1 cellular context compared by ENCODE assay signal in the genomic region with DNA sequence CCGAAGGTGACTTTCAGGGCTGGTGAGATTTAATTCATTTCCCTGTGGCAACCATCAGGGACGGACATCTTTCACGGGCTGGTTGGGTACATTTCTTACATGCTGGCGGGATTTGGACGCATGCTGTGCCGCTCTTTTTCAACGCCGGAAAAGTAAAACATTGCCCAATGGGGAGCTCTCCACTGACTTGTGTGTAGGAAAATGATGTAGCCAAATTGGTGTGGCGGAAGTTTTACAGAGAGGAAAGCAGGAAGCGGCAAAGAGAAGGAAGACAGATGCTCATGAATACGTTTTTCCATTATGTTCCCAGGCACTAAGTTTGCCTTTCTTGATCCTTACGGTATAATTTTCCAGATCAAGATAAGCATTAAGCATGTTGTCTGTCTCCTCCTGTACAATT.
TF ChIP-seq lines count a peak whose summit lies in the region.

No MANE protein-coding gene starts in this region.

TF ChIP-seq in GM23338, 12 proteins besides CTCF, POLR2A, EP300 and RAD21 (continued from another document):
- TF ChIP-seq, protein P1, sequence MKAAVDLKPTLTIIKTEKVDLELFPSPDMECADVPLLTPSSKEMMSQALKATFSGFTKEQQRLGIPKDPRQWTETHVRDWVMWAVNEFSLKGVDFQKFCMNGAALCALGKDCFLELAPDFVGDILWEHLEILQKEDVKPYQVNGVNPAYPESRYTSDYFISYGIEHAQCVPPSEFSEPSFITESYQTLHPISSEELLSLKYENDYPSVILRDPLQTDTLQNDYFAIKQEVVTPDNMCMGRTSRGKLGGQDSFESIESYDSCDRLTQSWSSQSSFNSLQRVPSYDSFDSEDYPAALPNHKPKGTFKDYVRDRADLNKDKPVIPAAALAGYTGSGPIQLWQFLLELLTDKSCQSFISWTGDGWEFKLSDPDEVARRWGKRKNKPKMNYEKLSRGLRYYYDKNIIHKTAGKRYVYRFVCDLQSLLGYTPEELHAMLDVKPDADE (IDR thresholded peaks at IDR 0.05): no peak
- TF ChIP-seq ZNF114 (CRISPR knock-in tag; IDR thresholded peaks at IDR 0.05): no peak
- TF ChIP-seq ZNF462 (CRISPR knock-in tag; IDR thresholded peaks at IDR 0.05): no peak
- TF ChIP-seq ZNF331 (CRISPR knock-in tag; IDR thresholded peaks at IDR 0.05; ENCODE audit: low read depth): no peak
- TF ChIP-seq EZH2 (IDR thresholded peaks at IDR 0.05; ENCODE audit: low read depth, unreplicated experiment): no peak
- TF ChIP-seq CREB1 (CRISPR knock-in tag; IDR thresholded peaks at IDR 0.05; ENCODE audit: low read depth): no peak
